In the genomic region with DNA sequence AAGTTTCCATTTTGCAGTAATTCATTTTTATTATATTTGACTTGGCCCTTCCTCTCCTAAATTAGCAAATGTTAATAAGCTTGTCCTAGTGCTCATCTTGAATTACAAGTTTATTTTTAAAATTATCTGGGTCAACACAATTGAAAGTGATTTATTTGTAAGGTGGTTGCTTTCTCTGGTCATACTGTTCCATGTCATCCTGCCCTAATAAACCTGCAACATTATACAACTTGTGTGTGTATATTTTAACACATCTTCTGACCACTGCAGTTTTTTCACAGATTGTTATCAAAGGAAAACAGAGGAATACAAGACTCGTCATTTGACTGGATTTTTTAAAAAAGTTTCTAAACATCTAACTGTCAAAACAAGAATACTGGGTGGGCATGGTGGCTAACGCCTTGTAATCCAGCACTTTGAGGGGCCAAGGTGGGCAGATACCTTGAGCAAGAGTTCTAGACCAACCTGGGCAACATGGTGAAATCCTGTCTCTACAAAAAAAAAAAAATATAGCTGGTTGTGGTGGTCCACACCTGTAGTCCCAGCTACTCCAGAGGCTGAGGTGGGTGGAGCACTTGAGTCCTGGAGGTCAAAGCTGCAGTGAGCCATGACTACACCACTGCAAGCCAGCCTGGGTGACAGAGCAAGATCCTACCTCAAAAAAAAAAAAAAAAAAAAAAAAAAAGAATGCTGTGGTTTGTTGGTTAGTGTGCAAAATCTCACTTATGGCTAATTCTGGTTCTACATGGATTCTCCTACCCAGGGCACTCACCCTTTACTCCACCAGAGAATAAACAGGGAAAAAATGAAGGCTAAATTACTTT, we compare ENCODE assay signal across 17 cellular contexts. TPM values are rescaled to one million over a fixed set of nuclear protein-coding genes. Genes with fewer than 3 reads are reported as not detected.
DNase-seq lines count a peak whose midpoint lies in the region; ATAC-seq, FAIRE-seq and TF ChIP-seq lines count a peak whose summit lies in the region.
"Had no signal": no experiment of that assay in that cellular context is flagged by ENCODE, and none has a peak within 500 bp of the region (broad histone marks: within the 10 kb centered on the region; RNA-seq: fewer than 3 reads in every experiment).

No MANE protein-coding gene starts in this region.

- peak overlapping the region; percentile 91 for H3K4me2 ChIP-seq in Loucy (ENCODE audit: low read depth, low read length, poor library complexity, severe bottlenecking)
- no peak overlapping the region for H3K4me2 ChIP-seq in hepatocyte

- H3K9me2 ChIP-seq in Loucy (replicated peaks; ENCODE audit: low read depth, low read length), result no peaks in the 10 kb centered on the region
- H3K9me2 ChIP-seq in hepatocyte (replicated peaks; ENCODE audit: insufficient read depth), result no peaks in the 10 kb centered on the region

- TF ChIP-seq CTCF in Loucy (conservative IDR thresholded peaks at IDR 0.05; ENCODE audit: low read length) (no peak), hepatocyte (IDR thresholded peaks at IDR 0.05; ENCODE audit: poor library complexity) (no peak)

- H3K9ac ChIP-seq in Loucy (ENCODE audit: low read depth, low read length, poor library complexity, severe bottlenecking), result peak overlapping the region; percentile 5
- H3K9ac ChIP-seq in skeletal muscle tissue (ENCODE audit: low read depth in 1 of 3, low read length in 3 of 3), result peak overlapping the region in 2 of 3 donors; percentile 35 to 47

- H4K20me1 ChIP-seq in Loucy (ENCODE audit: insufficient read depth, low read length, poor library complexity, severe bottlenecking) (peaks cover 40% of the 10 kb centered on the region), hepatocyte (ENCODE audit: insufficient read depth, poor library complexity, severe bottlenecking) (no peaks in the 10 kb centered on the region)

- H3K79me2 ChIP-seq in Loucy (ENCODE audit: insufficient read depth, low read length) (peaks cover 53% of the 10 kb centered on the region), hepatocyte (peaks cover 44% of the 10 kb centered on the region)

- peak; percentile 79 for FAIRE-seq in endometrium (lab: Jason Lieb, UNC)
- FAIRE-seq: TTC549 had no signal

- H3K4me3 ChIP-seq in Loucy (ENCODE audit: low read length, poor library complexity, severe bottlenecking) (no peak overlapping the region), skeletal muscle tissue (ENCODE audit: low read length in 3 of 3) (peak overlapping the region in 2 of 3 donors; percentile 3 to 25), hepatocyte (no peak overlapping the region)
- H3K4me3 ChIP-seq: BLaER1 treated with 17β-estradiol and CSF1 and Interleukin-3, amounts not matched to agents 10 nM and 100 nM; suprapubic skin had no signal

- H3K27ac ChIP-seq in skeletal muscle tissue (ENCODE audit: low read depth, low read length), result peak overlapping the region; percentile 78
- no peak overlapping the region for H3K27ac ChIP-seq in hepatocyte
- H3K27ac ChIP-seq: BLaER1 treated with 17β-estradiol and CSF1 and Interleukin-3, amounts not matched to agents 10 nM and 100 nM; suprapubic skin had no signal

- 98% methylated on average over 2 of the region's 2 CpGs for WGBS in hepatocyte (ENCODE audit: low lambda C conversion rate, missing lambda C conversion rate)

- DNase-seq in activated T-cell treated with anti-CD3 and anti-CD28 coated beads, Interleukin-2, amount 50 U/mL, for 48 hours, result peak; percentile 30 to 35
- DNase-seq in activated T-cell treated with anti-CD3 and anti-CD28 coated beads for 4 hours (no peak), hepatocyte (ENCODE audit: low spot score) (no peak), HT-29 (ENCODE audit: low spot score) (no peak)
- DNase-seq: DMS 273 treated with DMSO at 0.1 percent for 48 hours, NCI-H2171 treated with DMSO at 0.1 percent for 48 hours, NCI-H526 treated with DMSO at 0.1 percent for 48 hours, SHP77 treated with DMSO at 0.1 percent for 48 hours, T-cell had no signal

- H3K9me3 ChIP-seq in Loucy (ENCODE audit: insufficient read depth, low read depth, low read length), result no peaks in the 10 kb centered on the region
- H3K9me3 ChIP-seq in skeletal muscle tissue (ENCODE audit: control insufficient read depth in 3 of 3, low read length in 3 of 3), result no peaks in the 10 kb centered on the region
- no peaks in the 10 kb centered on the region for H3K9me3 ChIP-seq in hepatocyte (ENCODE audit: low read depth)
- H3K9me3 ChIP-seq: BLaER1 treated with 17β-estradiol and CSF1 and Interleukin-3, amounts not matched to agents 10 nM and 100 nM; suprapubic skin had no signal

- H3K4me1 ChIP-seq in Loucy (ENCODE audit: insufficient read depth, low read length, poor library complexity, severe bottlenecking) (peaks cover 44% of the 10 kb centered on the region), skeletal muscle tissue (ENCODE audit: control insufficient read depth in 3 of 3, insufficient read depth in 3 of 3, low read length in 3 of 3) (peaks cover 24 to 50% (median 41%) of the 10 kb centered on the region in 3 donors), hepatocyte (ENCODE audit: insufficient read depth) (peaks cover 9% of the 10 kb centered on the region)

- H3K27me3 ChIP-seq in Loucy (ENCODE audit: insufficient read depth, low read length, poor library complexity, severe bottlenecking) (no peaks in the 10 kb centered on the region), skeletal muscle tissue (ENCODE audit: control insufficient read depth in 3 of 3, insufficient read depth in 3 of 3, low read length in 3 of 3) (no peaks in the 10 kb centered on the region), hepatocyte (no peaks in the 10 kb centered on the region)
- H3K27me3 ChIP-seq: BLaER1 treated with 17β-estradiol and CSF1 and Interleukin-3, amounts not matched to agents 10 nM and 100 nM; suprapubic skin had no signal

- no peak overlapping the region for H2AFZ ChIP-seq in Loucy (ENCODE audit: low read length)
- H2AFZ ChIP-seq in hepatocyte, result no peak overlapping the region

- H3K36me3 ChIP-seq in Loucy (ENCODE audit: insufficient read depth, low read length) (no peaks in the 10 kb centered on the region), skeletal muscle tissue (ENCODE audit: control insufficient read depth in 3 of 3, insufficient read depth in 3 of 3, low read length in 3 of 3) (no peaks in the 10 kb centered on the region), hepatocyte (replicated peaks; ENCODE audit: insufficient read depth, low read depth) (no peaks in the 10 kb centered on the region)
- H3K36me3 ChIP-seq: suprapubic skin had no signal

- ATAC-seq in GM18873 (IDR thresholded peaks at IDR 0.05; ENCODE audit: low FRiP score, unreplicated experiment), result no peak
- ATAC-seq: activated naive CD4-positive, alpha-beta T cell treated with anti-CD3 and anti-CD28 coated beads, Interleukin-2, amount 50 U/mL, for 72 hours; T-cell had no signal

- H3F3A ChIP-seq in Loucy (ENCODE audit: low read depth), result no peaks in the 10 kb centered on the region

RNA-seq across cellular contexts. Expression of gene LRRFIP2, which starts 5.0 kb away (rescaled TPM):
- total RNA-seq in skeletal muscle tissue (33.9 TPM), hepatocyte (42.2 and 48.8 TPM in 2 replicates)
- 29.0 and 38.0 TPM in 2 replicates for polyA plus RNA-seq in hepatocyte
- 24.4 and 32.3 TPM in 2 replicates for total RNA-seq in HT-29 (2014; rRNA removed; shearing (Covaris generic))

Comparison
In these comparisons a context has a peak if more than half of its experiments do, and no peak if none do; other contexts are left out.
1. DNase-seq: peak in activated T-cell treated with anti-CD3 and anti-CD28 coated beads, Interleukin-2, amount 50 U/mL, for 48 hours (2 of 2); none in activated T-cell treated with anti-CD3 and anti-CD28 coated beads for 4 hours (single experiment), hepatocyte (single experiment) and HT-29 (single experiment).
2. H3K4me3 ChIP-seq: peak in skeletal muscle tissue (2 of 3); none in Loucy (single experiment) and hepatocyte (single experiment).